ENCODE assay signal across 31 cellular contexts in genomic region chr6:139522471-139523220, GRCh38.
A peak's percentile ranks its signal among the peaks of the same experiment; 100 is the strongest.
DNase-seq lines count a peak whose midpoint lies in the region; ATAC-seq and TF ChIP-seq lines count a peak whose summit lies in the region.
"Had no signal": no experiment of that assay in that cellular context is flagged by ENCODE, and none has a peak within 500 bp of the region (broad histone marks: within the 10 kb centered on the region; RNA-seq: fewer than 3 reads in every experiment).

No MANE protein-coding gene starts in this region.

- H3K36me3 ChIP-seq in GM23338 (ENCODE audit: insufficient read depth) (no peaks in the 10 kb centered on the region), PC-9 (ENCODE audit: low read depth) (no peaks in the 10 kb centered on the region), fibroblast of lung (ENCODE audit: control insufficient read depth, insufficient read depth, low read length) (no peaks in the 10 kb centered on the region)
- H3K36me3 ChIP-seq: thoracic aorta had no signal

- 0 out of 2 replicates have a peak overlapping the region, but pooled peaks have one; percentile 38 for H2AFZ ChIP-seq in GM23338
- H2AFZ ChIP-seq in PC-9, result peak overlapping the region; percentile 10
- H2AFZ ChIP-seq in fibroblast of lung (ENCODE audit: low read length), result no peak overlapping the region
- H2AFZ ChIP-seq: hepatocyte, parathyroid adenoma had no signal

- H3K9me3 Mint-ChIP-seq in GM23338 (no peaks in the 10 kb centered on the region; the same call in 2 of the 3 replicates), progenitor cell of endocrine pancreas (ENCODE audit: low read depth) (peaks cover 6% of the 10 kb centered on the region)
- H3K9me3 Mint-ChIP-seq: CD4-positive, alpha-beta memory T cell had no signal

- CTCF ChIA-PET in PC-9 (lab: Charles Lee), result no interaction called here

- H3K4me3 Mint-ChIP-seq in GM23338 (no peak overlapping the region), progenitor cell of endocrine pancreas (ENCODE audit: low read depth) (no peak overlapping the region)
- H3K4me3 Mint-ChIP-seq: activated CD4-positive, alpha-beta T cell treated with anti-CD3 and anti-CD28 coated beads, Interleukin-2, amount 10 ng/mL, durations not matched to agents 7 days and 5 days; activated naive CD4-positive, alpha-beta T cell treated with anti-CD3 and anti-CD28 coated beads, Interleukin-2, amount 50 U/mL, for 24 hours; CD4-positive, alpha-beta memory T cell; immature natural killer cell; T-helper 2 cell treated with Interferon-gamma antibody and Interleukin-4, amounts not matched to agents 5 μg/mL and 100 μg/mL, for 36 hours had no signal

- DNase-seq in GM23338 (ENCODE audit: low spot score) (no peak), PC-9 (peak in 1 of 2 experiments; percentile 91), fibroblast of lung (ENCODE audit: low read depth in 2 of 2) (peak in 1 of 2 donors; percentile 60), progenitor cell of endocrine pancreas (ENCODE audit: low spot score, unreplicated experiment) (no peak), NCI-H1092 (lab: John Stamatoyannopoulos, UW) (no peak)
- DNase-seq: activated CD4-positive, alpha-beta T cell treated with anti-CD3 and anti-CD28 coated beads, Interleukin-2, amount 10 ng/mL, durations not matched to agents 7 days and 5 days; AML-193; anterior cingulate cortex; CD4-positive, alpha-beta memory T cell; central memory CD4-positive, alpha-beta T cell; foreskin keratinocyte; immature natural killer cell; mucosa of descending colon; NCI-H1694 treated with DMSO at 0.1 percent for 48 hours; NCI-H2171 treated with DMSO at 0.1 percent for 48 hours; NCI-H524; NK-92 treated with Interleukin-12 subunit alpha and Interleukin-12 subunit beta, amount 100 ng/mL, for 24 hours; right cardiac atrium; RPMI8226; SK-N-SH; stimulated activated CD4-positive, alpha-beta T cell treated with anti-CD3 and anti-CD28 coated beads, Interleukin-4, amount 100 ng/mL, for 24 hours; stimulated activated naive CD4-positive, alpha-beta T cell had no signal

- H3K79me2 ChIP-seq in GM23338 (replicated peaks; ENCODE audit: insufficient read depth) (no peaks in the 10 kb centered on the region), PC-9 (ENCODE audit: low read depth) (no peaks in the 10 kb centered on the region), fibroblast of lung (ENCODE audit: control insufficient read depth, insufficient read depth, low read length) (no peaks in the 10 kb centered on the region)
- H3K79me2 ChIP-seq: hepatocyte, parathyroid adenoma had no signal

- POLR2A ChIA-PET in PC-9 (lab: Charles Lee; ENCODE audit: unreplicated experiment), result no interaction called here

- TF ChIP-seq CTCF in GM23338 (conservative IDR thresholded peaks at IDR 0.05; ENCODE audit: low read depth in 2 of 2) (no peak), PC-9 (conservative IDR thresholded peaks at IDR 0.05) (no peak), fibroblast of lung (conservative IDR thresholded peaks at IDR 0.05 in 1 of 2, IDR thresholded peaks at IDR 0.05 in 1 of 2; ENCODE audit: low read depth in 1 of 2, low read length in 2 of 2) (no peak), progenitor cell of endocrine pancreas (IDR thresholded peaks at IDR 0.05; ENCODE audit: unreplicated experiment) (no peak)

- no peak for TF ChIP-seq POLR2A in GM18505 (IDR thresholded peaks at IDR 0.05; ENCODE audit: borderline replicate concordance, extremely low read depth, insufficient read depth, insufficient read length)

- H3K27ac ChIP-seq in GM23338 (ENCODE audit: low read depth) (no peak overlapping the region), PC-9 (peak overlapping the region; percentile 75), fibroblast of lung (ENCODE audit: insufficient read depth, low read length) (no peak overlapping the region)
- H3K27ac ChIP-seq: foreskin keratinocyte, hepatocyte, KMS-11, parathyroid adenoma, thoracic aorta, VCaP had no signal

- intact Hi-C loops in PC-9 (cut with micrococcal nuclease; ENCODE audit: unreplicated experiment), result loop anchor here (5.0 kb wide), 1 partner anchor 175 kb away; no protein-coding TSS in a partner anchor

- H3K9me3 ChIP-seq in PC-9 (ENCODE audit: insufficient read depth, low read depth), result 0 out of 2 replicates have a peak, but pooled peaks cover 3% of the 10 kb centered on the region
- no peaks in the 10 kb centered on the region for H3K9me3 ChIP-seq in fibroblast of lung (ENCODE audit: control insufficient read depth, insufficient read depth, low read depth, low read length)
- H3K9me3 ChIP-seq: mucosa of descending colon, SK-N-SH, thoracic aorta had no signal

- H3K4me1 ChIP-seq in GM23338 (ENCODE audit: insufficient read depth) (no peaks in the 10 kb centered on the region), PC-9 (replicated peaks; ENCODE audit: insufficient read depth) (peaks cover 41% of the 10 kb centered on the region), fibroblast of lung (ENCODE audit: control insufficient read depth, extremely low read depth, insufficient read depth, low read length) (no peaks in the 10 kb centered on the region)

- no peak overlapping the region for H3K9ac ChIP-seq in fibroblast of lung (ENCODE audit: insufficient read depth, low read length)
- H3K9ac ChIP-seq: KMS-11, parathyroid adenoma, SK-N-SH had no signal

- H3K27ac Mint-ChIP-seq in GM23338 (no peak overlapping the region), progenitor cell of endocrine pancreas (peak overlapping the region; percentile 76)
- H3K27ac Mint-ChIP-seq: activated CD4-positive, alpha-beta T cell treated with anti-CD3 and anti-CD28 coated beads, Interleukin-2, amount 10 ng/mL, durations not matched to agents 7 days and 5 days; activated naive CD4-positive, alpha-beta T cell treated with anti-CD3 and anti-CD28 coated beads, Interleukin-2, amount 50 U/mL, for 24 hours; CD4-positive, alpha-beta memory T cell; T-helper 2 cell treated with Interferon-gamma antibody and Interleukin-4, amounts not matched to agents 5 μg/mL and 100 μg/mL, for 36 hours had no signal

- H3F3A ChIP-seq in GM23338 (replicated peaks; ENCODE audit: low read depth), result no peaks in the 10 kb centered on the region
- H3F3A ChIP-seq in PC-9 (ENCODE audit: insufficient read depth, low read depth), result peaks cover 16% of the 10 kb centered on the region

- peaks cover 3% of the 10 kb centered on the region for H3K27me3 Mint-ChIP-seq in GM23338 (ENCODE audit: insufficient read depth, low read depth, poor library complexity)
- no peaks in the 10 kb centered on the region for H3K27me3 Mint-ChIP-seq in progenitor cell of endocrine pancreas

- H3K4me2 ChIP-seq in GM23338 (no peak overlapping the region), PC-9 (peak overlapping the region; percentile 47), fibroblast of lung (ENCODE audit: extremely low read depth, insufficient read depth, low read length) (peak overlapping the region; percentile 46)
- H3K4me2 ChIP-seq: hepatocyte, KMS-11, SK-N-SH had no signal

- H3K4me1 Mint-ChIP-seq in GM23338, result no peaks in the 10 kb centered on the region
- peaks cover 9% of the 10 kb centered on the region for H3K4me1 Mint-ChIP-seq in progenitor cell of endocrine pancreas (ENCODE audit: low read depth)
- H3K4me1 Mint-ChIP-seq: CD4-positive, alpha-beta memory T cell; immature natural killer cell had no signal

- BruUV-seq in PC-9 (replicated peaks; lab: Mats Ljungman, UMichigan), result no TSS peak

- H4K20me1 ChIP-seq in GM23338 (replicated peaks; ENCODE audit: insufficient read depth) (no peaks in the 10 kb centered on the region), PC-9 (ENCODE audit: insufficient read depth) (no peaks in the 10 kb centered on the region), fibroblast of lung (ENCODE audit: control insufficient read depth, extremely low read depth, insufficient read depth, low read length) (no peaks in the 10 kb centered on the region)

- no peaks in the 10 kb centered on the region; the same call in 2 of the 3 replicates for H3K36me3 Mint-ChIP-seq in GM23338 (ENCODE audit: low read depth)
- no peaks in the 10 kb centered on the region for H3K36me3 Mint-ChIP-seq in progenitor cell of endocrine pancreas (ENCODE audit: insufficient read depth)
- H3K36me3 Mint-ChIP-seq: activated naive CD4-positive, alpha-beta T cell treated with anti-CD3 and anti-CD28 coated beads, Interleukin-2, amount 50 U/mL, for 24 hours; CD4-positive, alpha-beta memory T cell; immature natural killer cell had no signal

- H3K9me2 ChIP-seq in GM23338 (ENCODE audit: insufficient read depth), result peaks cover 9% of the 10 kb centered on the region
- H3K9me2 ChIP-seq in PC-9 (ENCODE audit: insufficient read depth), result no peaks in the 10 kb centered on the region
- H3K9me2 ChIP-seq: SK-N-SH had no signal

- H3K4me3 ChIP-seq in GM23338, result no peak overlapping the region
- 0 out of 2 replicates have a peak overlapping the region, but pooled peaks have one; percentile 0 for H3K4me3 ChIP-seq in PC-9
- no peak overlapping the region for H3K4me3 ChIP-seq in fibroblast of lung (replicated peaks in 1 of 4; ENCODE audit: control extremely low read depth in 1 of 4, insufficient read depth in 1 of 4, low read depth in 3 of 4, low read length in 4 of 4)
- H3K4me3 ChIP-seq: hepatocyte, mucosa of descending colon, thoracic aorta had no signal

- ATAC-seq in GM23338 (no peak), GM18520 (IDR thresholded peaks at IDR 0.05; ENCODE audit: unreplicated experiment) (no peak), GM18505 (IDR thresholded peaks at IDR 0.05; ENCODE audit: unreplicated experiment) (no peak)
- ATAC-seq: foreskin keratinocyte, mucosa of descending colon, right cardiac atrium had no signal

- no peaks in the 10 kb centered on the region for H3K27me3 ChIP-seq in GM23338 (ENCODE audit: insufficient read depth)
- H3K27me3 ChIP-seq in PC-9 (ENCODE audit: insufficient read depth, low read depth), result no peaks in the 10 kb centered on the region
- H3K27me3 ChIP-seq in fibroblast of lung (ENCODE audit: control insufficient read depth, insufficient read depth, low read length), result no peaks in the 10 kb centered on the region
- H3K27me3 ChIP-seq: foreskin keratinocyte, hepatocyte had no signal

TF ChIP-seq in GM23338, 12 proteins besides CTCF, POLR2A, EP300 and RAD21 (continues in another document):
- TF ChIP-seq POLR2AphosphoS5 (IDR thresholded peaks at IDR 0.05; ENCODE audit: low read depth) (no peak), ZNF331 (CRISPR knock-in tag; IDR thresholded peaks at IDR 0.05; ENCODE audit: low read depth) (no peak), EZH2phosphoT487 (IDR thresholded peaks at IDR 0.05; ENCODE audit: unreplicated experiment) (no peak)
